1 cellular context compared by ENCODE assay signal in the genomic region with DNA sequence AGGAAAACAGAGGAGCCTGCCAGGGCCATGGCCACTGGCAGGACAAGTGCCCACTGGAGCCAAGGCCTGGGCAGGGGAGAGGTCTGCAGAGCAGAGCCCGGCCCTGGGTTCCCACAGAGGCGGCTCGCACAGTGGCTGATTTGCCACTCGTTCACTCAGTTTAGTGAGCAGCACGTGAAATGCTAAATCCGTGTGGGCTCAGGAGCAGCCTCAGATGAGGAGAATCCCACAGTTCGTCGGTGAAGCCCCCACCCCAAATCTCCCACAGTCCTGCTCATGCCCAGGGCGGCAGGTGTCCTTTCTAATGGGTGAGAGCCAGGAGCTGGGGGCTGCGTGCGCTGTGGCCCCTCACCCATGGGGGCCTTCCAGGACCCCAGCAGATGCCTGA.
TF ChIP-seq lines count a peak whose summit lies in the region.

No MANE protein-coding gene starts in this region.

TF ChIP-seq in HCT116, 20 proteins besides CTCF, POLR2A, EP300 and RAD21 (continued from another document):
- TF ChIP-seq, protein P1, sequence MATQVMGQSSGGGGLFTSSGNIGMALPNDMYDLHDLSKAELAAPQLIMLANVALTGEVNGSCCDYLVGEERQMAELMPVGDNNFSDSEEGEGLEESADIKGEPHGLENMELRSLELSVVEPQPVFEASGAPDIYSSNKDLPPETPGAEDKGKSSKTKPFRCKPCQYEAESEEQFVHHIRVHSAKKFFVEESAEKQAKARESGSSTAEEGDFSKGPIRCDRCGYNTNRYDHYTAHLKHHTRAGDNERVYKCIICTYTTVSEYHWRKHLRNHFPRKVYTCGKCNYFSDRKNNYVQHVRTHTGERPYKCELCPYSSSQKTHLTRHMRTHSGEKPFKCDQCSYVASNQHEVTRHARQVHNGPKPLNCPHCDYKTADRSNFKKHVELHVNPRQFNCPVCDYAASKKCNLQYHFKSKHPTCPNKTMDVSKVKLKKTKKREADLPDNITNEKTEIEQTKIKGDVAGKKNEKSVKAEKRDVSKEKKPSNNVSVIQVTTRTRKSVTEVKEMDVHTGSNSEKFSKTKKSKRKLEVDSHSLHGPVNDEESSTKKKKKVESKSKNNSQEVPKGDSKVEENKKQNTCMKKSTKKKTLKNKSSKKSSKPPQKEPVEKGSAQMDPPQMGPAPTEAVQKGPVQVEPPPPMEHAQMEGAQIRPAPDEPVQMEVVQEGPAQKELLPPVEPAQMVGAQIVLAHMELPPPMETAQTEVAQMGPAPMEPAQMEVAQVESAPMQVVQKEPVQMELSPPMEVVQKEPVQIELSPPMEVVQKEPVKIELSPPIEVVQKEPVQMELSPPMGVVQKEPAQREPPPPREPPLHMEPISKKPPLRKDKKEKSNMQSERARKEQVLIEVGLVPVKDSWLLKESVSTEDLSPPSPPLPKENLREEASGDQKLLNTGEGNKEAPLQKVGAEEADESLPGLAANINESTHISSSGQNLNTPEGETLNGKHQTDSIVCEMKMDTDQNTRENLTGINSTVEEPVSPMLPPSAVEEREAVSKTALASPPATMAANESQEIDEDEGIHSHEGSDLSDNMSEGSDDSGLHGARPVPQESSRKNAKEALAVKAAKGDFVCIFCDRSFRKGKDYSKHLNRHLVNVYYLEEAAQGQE (IDR thresholded peaks at IDR 0.05; ENCODE audit: low read depth) = no peak
- TF ChIP-seq ZBTB33 (IDR thresholded peaks at IDR 0.05; ENCODE audit: extremely low read depth, insufficient replicate concordance, low read length) (no peak), CBX3 (IDR thresholded peaks at IDR 0.05; ENCODE audit: low read depth) (no peak), MAX (IDR thresholded peaks at IDR 0.05) (no peak)
